ENCODE assay signal across 6 cellular contexts in genomic region chr11:108431997-108432396, GRCh38. TPM values are rescaled to one million over a fixed set of nuclear protein-coding genes. Genes with fewer than 3 reads are reported as not detected.
"Had no signal": no experiment of that assay in that cellular context is flagged by ENCODE, and none has a peak within 500 bp of the region (broad histone marks: within the 10 kb centered on the region; RNA-seq: fewer than 3 reads in every experiment).

No MANE protein-coding gene starts in this region.

- FAIRE-seq: K562 had no signal

- H3K4me3 ChIP-seq: GM23248, HAP-1, K562 had no signal

- H3K4me1 ChIP-seq: HAP-1 had no signal

- DNase-seq: GM23248, GOT3, H7, IMR-90 had no signal

- H3K36me3 ChIP-seq: HAP-1 had no signal

- H3K9ac ChIP-seq: GM23248 had no signal

- H3K9me3 ChIP-seq: HAP-1 had no signal

- H3K27ac ChIP-seq: GM23248 had no signal

- H2AFZ ChIP-seq: GM23248 had no signal

RNA-seq across cellular contexts. Expression of gene C11orf65, which starts 35.3 kb away (rescaled TPM):
- total RNA-seq: GM23248 had no signal
